18 cellular contexts compared by ENCODE assay signal in genomic region chr5:142287973-142288313, GRCh38. TPM values are rescaled to one million over a fixed set of nuclear protein-coding genes. Genes with fewer than 3 reads are reported as not detected.
A peak's percentile ranks its signal among the peaks of the same experiment; 100 is the strongest.
DNase-seq lines count a peak whose midpoint lies in the region; ATAC-seq, FAIRE-seq and TF ChIP-seq lines count a peak whose summit lies in the region.
"Had no signal": no experiment of that assay in that cellular context is flagged by ENCODE, and none has a peak within 500 bp of the region (broad histone marks: within the 10 kb centered on the region; RNA-seq: fewer than 3 reads in every experiment).

No MANE protein-coding gene starts in this region.

- FAIRE-seq in GM19239 (lab: Jason Lieb, UNC), result peak; percentile 89

- no peaks in the 10 kb centered on the region for H3K27me3 ChIP-seq in right atrium auricular region

- H3K4me1 ChIP-seq in right atrium auricular region, result peaks cover 0 to 31% of the 10 kb centered on the region in 2 donors

- H3K36me3 ChIP-seq in right atrium auricular region, result no peaks in the 10 kb centered on the region

- peaks cover 9% of the 10 kb centered on the region for H3K36me3 Mint-ChIP-seq in WTC11
- H3K36me3 Mint-ChIP-seq in progenitor cell of endocrine pancreas (ENCODE audit: insufficient read depth), result no peaks in the 10 kb centered on the region
- no peaks in the 10 kb centered on the region for H3K36me3 Mint-ChIP-seq in stimulated activated naive B cell treated with anti-CD40 and anti-IgM and Interleukin-4, amounts not matched to agents 10 μg/mL and 1 μg/mL and 100 μg/mL, for 72 hours
- H3K36me3 Mint-ChIP-seq: natural killer cell treated with Interleukin-12 subunit alpha and Interleukin-12 subunit beta and Interleukin-15 and Interleukin-18, amount 100 ng/mL, for 72 hours had no signal

- ATAC-seq in HG02642 (IDR thresholded peaks at IDR 0.05; ENCODE audit: poor library complexity, unreplicated experiment) (peak; percentile 56), WTC11 (no peak)
- ATAC-seq in stimulated activated naive B cell treated with anti-CD40 and anti-IgM and Interleukin-4, amounts not matched to agents 10 μg/mL and 1 μg/mL and 100 μg/mL, for 72 hours (replicated peaks), result no peak

- no peaks in the 10 kb centered on the region for H3K9me3 Mint-ChIP-seq in WTC11
- no peaks in the 10 kb centered on the region for H3K9me3 Mint-ChIP-seq in progenitor cell of endocrine pancreas (ENCODE audit: low read depth)
- H3K9me3 Mint-ChIP-seq in stimulated activated naive B cell treated with anti-CD40 and anti-IgM and Interleukin-4, amounts not matched to agents 10 μg/mL and 1 μg/mL and 100 μg/mL, for 72 hours, result no peaks in the 10 kb centered on the region
- H3K9me3 Mint-ChIP-seq: CD8-positive, alpha-beta memory T cell; natural killer cell treated with Interleukin-12 subunit alpha and Interleukin-12 subunit beta and Interleukin-15 and Interleukin-18, amount 100 ng/mL, for 72 hours had no signal

- POLR2A ChIA-PET in WTC11 (lab: Charles Lee), result interaction anchor here (0.6 kb wide), 1 partner anchor 66 kb away, joined by 5 read pairs; no protein-coding TSS in a partner anchor

- DNase-seq in GM19239 (ENCODE audit: insufficient read length, low spot score) (no peak), WTC11 (ENCODE audit: low spot score) (no peak), progenitor cell of endocrine pancreas (ENCODE audit: low spot score, unreplicated experiment) (no peak), right atrium auricular region (ENCODE audit: low spot score) (no peak), NOMO-1 treated with dmso at 0.1 percent for 144 hours (lab: John Stamatoyannopoulos, UW; ENCODE audit: unreplicated experiment) (no peak)
- DNase-seq in stimulated activated naive B cell treated with anti-CD40 and anti-IgM and Interleukin-4, amounts not matched to agents 10 μg/mL and 1 μg/mL and 100 μg/mL, for 72 hours, result no peak
- DNase-seq in activated naive CD4-positive, alpha-beta T cell (lab: John Stamatoyannopoulos, UW), result no peak
- DNase-seq: activated CD4-positive, CD25-positive, alpha-beta regulatory T cell treated with anti-CD3 and anti-CD28 coated beads, Interleukin-2, amount 50 U/mL, for 72 hours; activated effector memory CD4-positive, alpha-beta T cell treated with Interleukin-2 at 50 U/mL for 16 hours; caudate nucleus; MV-4-11; NCI-H526 treated with DMSO at 0.1 percent for 48 hours; SIG-M5; stimulated activated CD4-positive, alpha-beta T cell treated with anti-CD3 and anti-CD28 coated beads, Interleukin-12 subunit alpha, Interleukin-12 subunit beta, amount 100 ng/mL, for 4 hours; stimulated activated CD8-positive, alpha-beta memory T cell treated with anti-CD3 and anti-CD28 coated beads, Interleukin-4, amount 100 ng/mL, for 48 hours had no signal

- TF ChIP-seq CTCF in WTC11 (IDR thresholded peaks at IDR 0.05) (no peak), progenitor cell of endocrine pancreas (IDR thresholded peaks at IDR 0.05; ENCODE audit: unreplicated experiment) (no peak), right atrium auricular region (IDR thresholded peaks at IDR 0.05) (no peak)

- no peaks in the 10 kb centered on the region for H3K9me3 ChIP-seq in right atrium auricular region

- H3K27ac Mint-ChIP-seq in WTC11 (peak overlapping the region; percentile 90), progenitor cell of endocrine pancreas (peak overlapping the region; percentile 38)
- no peak overlapping the region for H3K27ac Mint-ChIP-seq in stimulated activated naive B cell treated with anti-CD40 and anti-IgM and Interleukin-4, amounts not matched to agents 10 μg/mL and 1 μg/mL and 100 μg/mL, for 72 hours

- H3K27ac ChIP-seq in right atrium auricular region, result no peak overlapping the region

- no peak overlapping the region for H3K4me3 ChIP-seq in right atrium auricular region

- H3K4me1 Mint-ChIP-seq in WTC11, result peaks cover 55% of the 10 kb centered on the region
- peaks cover 12% of the 10 kb centered on the region for H3K4me1 Mint-ChIP-seq in progenitor cell of endocrine pancreas (ENCODE audit: low read depth)
- H3K4me1 Mint-ChIP-seq in stimulated activated naive B cell treated with anti-CD40 and anti-IgM and Interleukin-4, amounts not matched to agents 10 μg/mL and 1 μg/mL and 100 μg/mL, for 72 hours, result peaks cover 16 to 17% of the 10 kb centered on the region in 2 donors

- CTCF ChIA-PET in WTC11 (lab: Charles Lee), result no interaction called here

- no peaks in the 10 kb centered on the region; the same call in 1 of the 2 replicates for H3K27me3 Mint-ChIP-seq in WTC11 (ENCODE audit: low read depth)
- H3K27me3 Mint-ChIP-seq in progenitor cell of endocrine pancreas, result no peaks in the 10 kb centered on the region
- peaks cover 0 to 4% of the 10 kb centered on the region in 2 donors for H3K27me3 Mint-ChIP-seq in stimulated activated naive B cell treated with anti-CD40 and anti-IgM and Interleukin-4, amounts not matched to agents 10 μg/mL and 1 μg/mL and 100 μg/mL, for 72 hours
- H3K27me3 Mint-ChIP-seq: natural killer cell treated with Interleukin-12 subunit alpha and Interleukin-12 subunit beta and Interleukin-15 and Interleukin-18, amount 100 ng/mL, for 72 hours had no signal

- H3K4me3 Mint-ChIP-seq in WTC11 (no peak overlapping the region), progenitor cell of endocrine pancreas (ENCODE audit: low read depth) (no peak overlapping the region)
- no peak overlapping the region for H3K4me3 Mint-ChIP-seq in stimulated activated naive B cell treated with anti-CD40 and anti-IgM and Interleukin-4, amounts not matched to agents 10 μg/mL and 1 μg/mL and 100 μg/mL, for 72 hours
- H3K4me3 Mint-ChIP-seq: natural killer cell treated with Interleukin-12 subunit alpha and Interleukin-12 subunit beta and Interleukin-15 and Interleukin-18, amount 100 ng/mL, for 72 hours had no signal

TF ChIP-seq in WTC11, 78 proteins besides CTCF, POLR2A, EP300 and RAD21:
- TF ChIP-seq, protein P1, sequence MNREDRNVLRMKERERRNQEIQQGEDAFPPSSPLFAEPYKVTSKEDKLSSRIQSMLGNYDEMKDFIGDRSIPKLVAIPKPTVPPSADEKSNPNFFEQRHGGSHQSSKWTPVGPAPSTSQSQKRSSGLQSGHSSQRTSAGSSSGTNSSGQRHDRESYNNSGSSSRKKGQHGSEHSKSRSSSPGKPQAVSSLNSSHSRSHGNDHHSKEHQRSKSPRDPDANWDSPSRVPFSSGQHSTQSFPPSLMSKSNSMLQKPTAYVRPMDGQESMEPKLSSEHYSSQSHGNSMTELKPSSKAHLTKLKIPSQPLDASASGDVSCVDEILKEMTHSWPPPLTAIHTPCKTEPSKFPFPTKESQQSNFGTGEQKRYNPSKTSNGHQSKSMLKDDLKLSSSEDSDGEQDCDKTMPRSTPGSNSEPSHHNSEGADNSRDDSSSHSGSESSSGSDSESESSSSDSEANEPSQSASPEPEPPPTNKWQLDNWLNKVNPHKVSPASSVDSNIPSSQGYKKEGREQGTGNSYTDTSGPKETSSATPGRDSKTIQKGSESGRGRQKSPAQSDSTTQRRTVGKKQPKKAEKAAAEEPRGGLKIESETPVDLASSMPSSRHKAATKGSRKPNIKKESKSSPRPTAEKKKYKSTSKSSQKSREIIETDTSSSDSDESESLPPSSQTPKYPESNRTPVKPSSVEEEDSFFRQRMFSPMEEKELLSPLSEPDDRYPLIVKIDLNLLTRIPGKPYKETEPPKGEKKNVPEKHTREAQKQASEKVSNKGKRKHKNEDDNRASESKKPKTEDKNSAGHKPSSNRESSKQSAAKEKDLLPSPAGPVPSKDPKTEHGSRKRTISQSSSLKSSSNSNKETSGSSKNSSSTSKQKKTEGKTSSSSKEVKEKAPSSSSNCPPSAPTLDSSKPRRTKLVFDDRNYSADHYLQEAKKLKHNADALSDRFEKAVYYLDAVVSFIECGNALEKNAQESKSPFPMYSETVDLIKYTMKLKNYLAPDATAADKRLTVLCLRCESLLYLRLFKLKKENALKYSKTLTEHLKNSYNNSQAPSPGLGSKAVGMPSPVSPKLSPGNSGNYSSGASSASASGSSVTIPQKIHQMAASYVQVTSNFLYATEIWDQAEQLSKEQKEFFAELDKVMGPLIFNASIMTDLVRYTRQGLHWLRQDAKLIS (CRISPR knock-in tag; IDR thresholded peaks at IDR 0.05; ENCODE audit: borderline replicate concordance), result no peak
- peak; percentile 24; the same call in 1 of the 2 replicates for TF ChIP-seq CDX4 (CRISPR knock-in tag; IDR thresholded peaks at IDR 0.05; ENCODE audit: borderline replicate concordance)
- TF ChIP-seq SOX15 (CRISPR knock-in tag; IDR thresholded peaks at IDR 0.05), result no peak
- TF ChIP-seq ZNF263 (CRISPR knock-in tag; IDR thresholded peaks at IDR 0.05; ENCODE audit: low read depth), result no peak

RNA-seq across cellular contexts. Expression of gene SPRY4, which starts 36.9 kb away (rescaled TPM):
- total RNA-seq in WTC11 (2021) (99.6 to 140 TPM (median 103 TPM) in 3 replicates), progenitor cell of endocrine pancreas (14.8 and 19.4 TPM in 2 replicates), right atrium auricular region (10 to 100 TPM; 19.9 to 33.7 TPM)
